In the genomic region with DNA sequence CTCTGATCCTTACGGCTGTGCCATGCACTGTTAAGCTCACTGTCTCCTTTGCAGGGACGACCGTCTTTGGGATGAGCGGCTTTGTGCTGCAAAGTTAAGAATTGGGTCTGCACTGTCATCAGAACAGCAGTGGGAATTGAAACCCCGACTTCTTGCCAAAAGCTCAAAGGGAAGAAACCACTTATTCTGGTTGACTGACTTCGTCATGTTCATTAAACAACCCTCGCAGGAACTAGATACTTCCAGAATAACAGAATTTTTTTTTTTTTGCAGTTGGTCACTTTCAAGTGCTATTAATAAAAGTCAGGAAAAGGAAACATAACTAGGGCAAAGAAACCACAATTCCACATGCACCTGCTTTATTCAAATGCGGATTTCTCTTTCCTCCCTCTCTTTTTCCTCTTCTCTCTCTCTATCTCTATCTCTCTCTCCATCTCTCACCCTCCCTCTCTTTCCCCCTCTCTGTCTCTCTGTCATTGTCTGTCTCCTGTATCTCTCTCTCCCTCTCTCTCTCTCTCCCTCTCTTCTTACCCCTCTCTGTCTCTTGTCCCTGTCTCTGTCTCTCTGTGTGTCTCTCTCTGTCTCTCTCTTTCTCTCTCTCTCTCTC, we compare ENCODE assay signal across 10 cellular contexts. TPM values are rescaled to one million over a fixed set of nuclear protein-coding genes. Genes with fewer than 3 reads are reported as not detected.
DNase-seq lines count a peak whose midpoint lies in the region; ATAC-seq and TF ChIP-seq lines count a peak whose summit lies in the region.
"Had no signal": no experiment of that assay in that cellular context is flagged by ENCODE, and none has a peak within 500 bp of the region (broad histone marks: within the 10 kb centered on the region; RNA-seq: fewer than 3 reads in every experiment).

No MANE protein-coding gene starts in this region.

- H3K27me3 Mint-ChIP-seq in CD4-positive, alpha-beta memory T cell = peaks cover 2 to 11% of the 10 kb centered on the region in 2 donors

- ATAC-seq in GM19452 (IDR thresholded peaks at IDR 0.05; ENCODE audit: unreplicated experiment) = peak; percentile 68
- peak; percentile 71 for ATAC-seq in HG03066 (IDR thresholded peaks at IDR 0.05; ENCODE audit: low read depth, unreplicated experiment)
- ATAC-seq in body of pancreas = no peak

- peak overlapping the region in 1 of 7 donors; percentile 39 for H3K27ac Mint-ChIP-seq in CD4-positive, alpha-beta memory T cell

- no peaks in the 10 kb centered on the region for H3K9me3 ChIP-seq in CD4-positive, alpha-beta memory T cell (ENCODE audit: control insufficient read depth in 1 of 2, low read length in 2 of 2)
- no peaks in the 10 kb centered on the region for H3K9me3 ChIP-seq in body of pancreas
- H3K9me3 ChIP-seq: SK-N-SH had no signal

- DNase-seq in RPMI8226 (peak; percentile 64), GM10266 (ENCODE audit: extremely low spot score) (no peak), body of pancreas (no peak), hepatic stellate cell (ENCODE audit: low spot score) (no peak)
- no peak for DNase-seq in CD4-positive, alpha-beta memory T cell
- DNase-seq: KBM-7, SK-N-SH had no signal

- peak overlapping the region; percentile 65; the same call in 1 of the 2 replicates for H3K4me3 ChIP-seq in GM08714 (ENCODE audit: low read length)
- H3K4me3 ChIP-seq in CD4-positive, alpha-beta memory T cell (ENCODE audit: low read length in 2 of 2) = no peak overlapping the region
- no peak overlapping the region for H3K4me3 ChIP-seq in body of pancreas

- no peaks in the 10 kb centered on the region for H3K27me3 ChIP-seq in CD4-positive, alpha-beta memory T cell (ENCODE audit: insufficient read depth, low read length)
- no peaks in the 10 kb centered on the region for H3K27me3 ChIP-seq in body of pancreas

- CTCF ChIA-PET in CD4-positive, alpha-beta memory T cell (lab: Charles Lee; ENCODE audit: partially characterized antibody) = no interaction called here

- H3K36me3 ChIP-seq in CD4-positive, alpha-beta memory T cell (ENCODE audit: insufficient read depth, low read length) = no peaks in the 10 kb centered on the region
- no peaks in the 10 kb centered on the region for H3K36me3 ChIP-seq in body of pancreas (replicated peaks in 1 of 2; ENCODE audit: insufficient read depth in 1 of 2, low read depth in 2 of 2)

- H3K4me1 Mint-ChIP-seq in CD4-positive, alpha-beta memory T cell = peaks cover 0 to 6% (median under 1%) of the 10 kb centered on the region in 4 donors

- TF ChIP-seq CTCF in GM10266 (IDR thresholded peaks at IDR 0.05; ENCODE audit: control insufficient read depth, insufficient read depth, low read depth, missing control alignments) (no peak), body of pancreas (IDR thresholded peaks at IDR 0.05) (no peak)

- no peak overlapping the region for H3K4me3 Mint-ChIP-seq in CD4-positive, alpha-beta memory T cell

- no peak overlapping the region for H3K27ac ChIP-seq in CD4-positive, alpha-beta memory T cell (ENCODE audit: low read depth, low read length)
- no peak overlapping the region for H3K27ac ChIP-seq in body of pancreas

- H3K9me3 Mint-ChIP-seq in CD4-positive, alpha-beta memory T cell = peaks cover 0 to 1% (median 0%) of the 10 kb centered on the region in 8 donors

- H3K36me3 Mint-ChIP-seq in CD4-positive, alpha-beta memory T cell = no peaks in the 10 kb centered on the region

- POLR2A ChIA-PET in CD4-positive, alpha-beta memory T cell (lab: Charles Lee; ENCODE audit: partially characterized antibody) = no interaction called here

- intact Hi-C loops in CD4-positive, alpha-beta memory T cell (cut with micrococcal nuclease) = no loop called here
- intact Hi-C loops in body of pancreas (cut with DNase I) = no loop called here

- H3K4me1 ChIP-seq in CD4-positive, alpha-beta memory T cell (ENCODE audit: insufficient read depth, low read length) = no peaks in the 10 kb centered on the region
- no peaks in the 10 kb centered on the region for H3K4me1 ChIP-seq in body of pancreas

- 44% methylated on average over 8 of the region's 8 CpGs for WGBS in body of pancreas, 2 donors

- no peak for TF ChIP-seq POLR2A in body of pancreas (IDR thresholded peaks at IDR 0.05)

RNA-seq across cellular contexts. Expression of a gene that starts 12.3 kb away (rescaled TPM):
- total RNA-seq in CD4-positive, alpha-beta memory T cell = not detected
- polyA plus RNA-seq in CD4-positive, alpha-beta memory T cell = not detected
- not detected for total RNA-seq in body of pancreas

RNA-seq across cellular contexts. Expression of a gene that starts 17.2 kb away (rescaled TPM):
- total RNA-seq in CD4-positive, alpha-beta memory T cell = 10 to 100 TPM; 13.1 to 14.6 TPM
- polyA plus RNA-seq in CD4-positive, alpha-beta memory T cell = 1 to 10 TPM; 2.0 to 7.0 TPM
- total RNA-seq in body of pancreas = 10 to 100 TPM; 14.5 to 21.0 TPM
